ENCODE assay signal across 8 cellular contexts in genomic region chr2:42089340-42089925, GRCh38. TPM values are rescaled to one million over a fixed set of nuclear protein-coding genes. Genes with fewer than 3 reads are reported as not detected.
DNase-seq lines count a peak whose midpoint lies in the region; ATAC-seq, FAIRE-seq and TF ChIP-seq lines count a peak whose summit lies in the region.

No MANE protein-coding gene starts in this region.

- TF ChIP-seq POLR2A in H54 (IDR thresholded peaks at IDR 0.05; ENCODE audit: low read depth, low read length) = no peak

- no peaks in the 10 kb centered on the region for H3K36me3 ChIP-seq in KMS-11 (ENCODE audit: insufficient read depth)
- H3K36me3 ChIP-seq in naive thymus-derived CD4-positive, alpha-beta T cell (ENCODE audit: control insufficient read depth in 2 of 3, insufficient read depth in 3 of 3, low read length in 3 of 3) = no peaks in the 10 kb centered on the region

- H3K79me2 ChIP-seq in KMS-11 (ENCODE audit: insufficient read depth, low read depth) = no peaks in the 10 kb centered on the region

- POLR2A ChIA-PET in WTC11 (lab: Charles Lee) = no interaction called here
- POLR2A ChIA-PET in naive thymus-derived CD4-positive, alpha-beta T cell (lab: Charles Lee) = interaction anchor here (0.6 kb wide), 1 partner anchor 38 kb away, joined by 4 read pairs; no protein-coding TSS in a partner anchor

- peaks cover 25% of the 10 kb centered on the region for H3K4me1 ChIP-seq in KMS-11 (ENCODE audit: low read depth, poor library complexity, severe bottlenecking)
- H3K4me1 ChIP-seq in naive thymus-derived CD4-positive, alpha-beta T cell (ENCODE audit: control insufficient read depth in 2 of 2, insufficient read depth in 2 of 2, low read length in 2 of 2) = no peaks in the 10 kb centered on the region

- no peaks in the 10 kb centered on the region for H4K20me1 ChIP-seq in KMS-11 (ENCODE audit: insufficient read depth)

- CTCF ChIA-PET in WTC11 (lab: Charles Lee) = interaction anchor here (0.7 to 10.0 kb wide), 21 partner anchors 12 to 248 kb away, joined by 3 to 127 read pairs (median 4); partner anchors contain the start of gene PKDCC
- CTCF ChIA-PET in naive thymus-derived CD4-positive, alpha-beta T cell (lab: Charles Lee) = no interaction called here

- intact Hi-C loops in dorsolateral prefrontal cortex (cut with DNase I) = loop anchor here in 1 of 2 donors (5.0 kb wide), 1 partner anchor 237 kb away; no protein-coding TSS in a partner anchor
- intact Hi-C loops in naive thymus-derived CD4-positive, alpha-beta T cell (cut with micrococcal nuclease) = no loop called here

- peak overlapping the region; percentile 74 for H3K4me2 ChIP-seq in KMS-11

- H3K27me3 ChIP-seq in KMS-11 (ENCODE audit: insufficient read depth, low read depth) (no peaks in the 10 kb centered on the region; the same call in 1 of the 2 replicates), dorsolateral prefrontal cortex (no peaks in the 10 kb centered on the region)
- H3K27me3 ChIP-seq in naive thymus-derived CD4-positive, alpha-beta T cell (ENCODE audit: control insufficient read depth in 2 of 2, insufficient read depth in 2 of 2, low read length in 2 of 2) = no peaks in the 10 kb centered on the region

- H3K36me3 Mint-ChIP-seq in WTC11 = no peaks in the 10 kb centered on the region
- H3K36me3 Mint-ChIP-seq in naive thymus-derived CD4-positive, alpha-beta T cell = no peaks in the 10 kb centered on the region

- H3K9me3 ChIP-seq in naive thymus-derived CD4-positive, alpha-beta T cell (ENCODE audit: control insufficient read depth in 2 of 3, low read length in 3 of 3) = no peaks in the 10 kb centered on the region

- H3K4me1 Mint-ChIP-seq in WTC11 = peaks cover 22% of the 10 kb centered on the region
- H3K4me1 Mint-ChIP-seq in naive thymus-derived CD4-positive, alpha-beta T cell = peaks cover 0 to 14% (median 5%) of the 10 kb centered on the region in 7 donors

- H3K27ac ChIP-seq in KMS-11 (no peak overlapping the region), dorsolateral prefrontal cortex (no peak overlapping the region)
- H3K27ac ChIP-seq in naive thymus-derived CD4-positive, alpha-beta T cell (ENCODE audit: low read depth, low read length) = no peak overlapping the region

- H3K27ac Mint-ChIP-seq in WTC11 = no peak overlapping the region
- H3K27ac Mint-ChIP-seq in naive thymus-derived CD4-positive, alpha-beta T cell = peak overlapping the region in 1 of 9 donors; percentile 37

- H3K27me3 Mint-ChIP-seq in WTC11 (ENCODE audit: low read depth) = peaks cover 49% of the 10 kb centered on the region
- peaks cover 0 to 48% (median 6%) of the 10 kb centered on the region in 5 donors for H3K27me3 Mint-ChIP-seq in naive thymus-derived CD4-positive, alpha-beta T cell

- TF ChIP-seq CTCF in GM12872 (IDR thresholded peaks at IDR 0.05; ENCODE audit: insufficient read depth, low read depth, low read length) (peak; percentile 80), KMS-11 (conservative IDR thresholded peaks at IDR 0.05; ENCODE audit: low read depth, low read length) (peak; percentile 94), WTC11 (IDR thresholded peaks at IDR 0.05) (peak; percentile 92), dorsolateral prefrontal cortex (IDR thresholded peaks at IDR 0.05 in 54 of 56, conservative IDR thresholded peaks at IDR 0.05 in 2 of 56; ENCODE audit: low read depth in 1 of 56, partially characterized antibody in 56 of 56) (peak in 50 of 56 donors; percentile 8 to 62 (median 46))

- ATAC-seq in WTC11 = peak; percentile 87
- ATAC-seq in naive thymus-derived CD4-positive, alpha-beta T cell = peak; percentile 88

- H3K4me3 Mint-ChIP-seq in WTC11 = no peak overlapping the region
- no peak overlapping the region for H3K4me3 Mint-ChIP-seq in naive thymus-derived CD4-positive, alpha-beta T cell

- no peak for FAIRE-seq in H54 (lab: Jason Lieb, UNC)

- DNase-seq in H54 (ENCODE audit: insufficient read length, low spot score) (peak; percentile 76), WTC11 (ENCODE audit: low spot score) (peak; percentile 89), dorsolateral prefrontal cortex (no peak), NCI-H128 (lab: John Stamatoyannopoulos, UW; ENCODE audit: unreplicated experiment) (no peak), amniotic stem cell (lab: John Stamatoyannopoulos, UW) (no peak)
- peak; percentile 32 to 74 (median 57) for DNase-seq in naive thymus-derived CD4-positive, alpha-beta T cell

- peak overlapping the region; percentile 44; the same call in 1 of the 2 replicates for H2AFZ ChIP-seq in KMS-11 (ENCODE audit: low read depth)

- no peaks in the 10 kb centered on the region for H3K9me3 Mint-ChIP-seq in WTC11
- no peaks in the 10 kb centered on the region for H3K9me3 Mint-ChIP-seq in naive thymus-derived CD4-positive, alpha-beta T cell

- H3K4me3 ChIP-seq in KMS-11 (IDR thresholded peaks at IDR 0.05; ENCODE audit: insufficient read depth, low read depth, low read length) (no peak overlapping the region), dorsolateral prefrontal cortex (no peak overlapping the region)
- H3K4me3 ChIP-seq in naive thymus-derived CD4-positive, alpha-beta T cell (ENCODE audit: low read length) = no peak overlapping the region

- no peak overlapping the region for H3K9ac ChIP-seq in KMS-11

TF ChIP-seq in WTC11, 78 proteins besides CTCF, POLR2A, EP300 and RAD21:
- TF ChIP-seq, protein P1, sequence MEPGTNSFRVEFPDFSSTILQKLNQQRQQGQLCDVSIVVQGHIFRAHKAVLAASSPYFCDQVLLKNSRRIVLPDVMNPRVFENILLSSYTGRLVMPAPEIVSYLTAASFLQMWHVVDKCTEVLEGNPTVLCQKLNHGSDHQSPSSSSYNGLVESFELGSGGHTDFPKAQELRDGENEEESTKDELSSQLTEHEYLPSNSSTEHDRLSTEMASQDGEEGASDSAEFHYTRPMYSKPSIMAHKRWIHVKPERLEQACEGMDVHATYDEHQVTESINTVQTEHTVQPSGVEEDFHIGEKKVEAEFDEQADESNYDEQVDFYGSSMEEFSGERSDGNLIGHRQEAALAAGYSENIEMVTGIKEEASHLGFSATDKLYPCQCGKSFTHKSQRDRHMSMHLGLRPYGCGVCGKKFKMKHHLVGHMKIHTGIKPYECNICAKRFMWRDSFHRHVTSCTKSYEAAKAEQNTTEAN (CRISPR knock-in tag; IDR thresholded peaks at IDR 0.05) = no peak
- peak; percentile 3; the same call in 1 of the 2 replicates for TF ChIP-seq MXD4 (CRISPR knock-in tag; IDR thresholded peaks at IDR 0.05; ENCODE audit: borderline replicate concordance)
- TF ChIP-seq, protein P2, sequence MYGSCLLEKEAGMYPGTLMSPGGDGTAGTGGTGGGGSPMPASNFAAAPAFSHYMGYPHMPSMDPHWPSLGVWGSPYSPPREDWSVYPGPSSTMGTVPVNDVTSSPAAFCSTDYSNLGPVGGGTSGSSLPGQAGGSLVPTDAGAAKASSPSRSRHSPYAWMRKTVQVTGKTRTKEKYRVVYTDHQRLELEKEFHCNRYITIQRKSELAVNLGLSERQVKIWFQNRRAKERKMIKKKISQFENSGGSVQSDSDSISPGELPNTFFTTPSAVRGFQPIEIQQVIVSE (CRISPR knock-in tag; IDR thresholded peaks at IDR 0.05; ENCODE audit: borderline replicate concordance) = no peak

RNA-seq across cellular contexts. Expression of gene PKDCC, which starts 41.6 kb away (rescaled TPM):
- 15.1 to 27.3 TPM (median 15.6 TPM) in 3 replicates for total RNA-seq in WTC11 (2021)
- total RNA-seq in dorsolateral prefrontal cortex = 10 to 100 TPM; 26.5 to 91.2 (median 49.3) TPM
- not detected for total RNA-seq in naive thymus-derived CD4-positive, alpha-beta T cell
- not detected for polyA plus RNA-seq in naive thymus-derived CD4-positive, alpha-beta T cell

Comparison
In these comparisons a context has a peak if more than half of its experiments do, and no peak if none do; other contexts are left out.
1. DNase-seq: peak in H54 (single experiment), WTC11 (single experiment) and naive thymus-derived CD4-positive, alpha-beta T cell (9 of 9); none in dorsolateral prefrontal cortex (0 of 10), NCI-H128 (single experiment) and amniotic stem cell (single experiment).
2. RNA of gene PKDCC, which starts 41.6 kb away (total RNA-seq): 26.5 to 91.2 TPM in dorsolateral prefrontal cortex and 15.1 to 27.3 TPM in WTC11; not detected in naive thymus-derived CD4-positive, alpha-beta T cell; every median in the first group is over 10 times any median in the second.
3. Peak in every context shown above with its lines, with median percentiles within 50 percentile points of each other: CTCF ChIP-seq.